In the genomic region with DNA sequence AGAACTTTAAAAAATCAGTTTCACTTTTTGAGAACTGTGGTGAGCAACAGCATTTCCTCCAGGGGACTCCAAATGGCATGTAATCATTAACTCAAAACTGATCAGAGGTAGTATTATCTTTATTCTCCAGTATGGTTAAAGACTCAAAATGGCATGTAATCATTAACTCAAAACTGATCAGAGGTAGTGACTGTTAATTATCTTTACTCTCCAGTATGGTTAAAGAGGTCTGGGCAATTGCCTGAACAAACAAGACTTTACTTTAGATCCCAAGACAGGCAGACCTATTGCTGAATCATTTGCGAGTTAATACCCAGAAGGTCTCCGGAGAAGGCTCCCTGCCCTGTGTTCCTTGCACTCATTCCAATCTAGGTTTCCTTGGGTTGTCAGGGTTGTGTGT, we compare ENCODE assay signal across 1 cellular context.
TF ChIP-seq lines count a peak whose summit lies in the region.

No MANE protein-coding gene starts in this region.

TF ChIP-seq in GM12878, 131 proteins besides CTCF, POLR2A, EP300 and RAD21:
- TF ChIP-seq, protein P1, sequence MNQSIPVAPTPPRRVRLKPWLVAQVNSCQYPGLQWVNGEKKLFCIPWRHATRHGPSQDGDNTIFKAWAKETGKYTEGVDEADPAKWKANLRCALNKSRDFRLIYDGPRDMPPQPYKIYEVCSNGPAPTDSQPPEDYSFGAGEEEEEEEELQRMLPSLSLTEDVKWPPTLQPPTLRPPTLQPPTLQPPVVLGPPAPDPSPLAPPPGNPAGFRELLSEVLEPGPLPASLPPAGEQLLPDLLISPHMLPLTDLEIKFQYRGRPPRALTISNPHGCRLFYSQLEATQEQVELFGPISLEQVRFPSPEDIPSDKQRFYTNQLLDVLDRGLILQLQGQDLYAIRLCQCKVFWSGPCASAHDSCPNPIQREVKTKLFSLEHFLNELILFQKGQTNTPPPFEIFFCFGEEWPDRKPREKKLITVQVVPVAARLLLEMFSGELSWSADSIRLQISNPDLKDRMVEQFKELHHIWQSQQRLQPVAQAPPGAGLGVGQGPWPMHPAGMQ (IDR thresholded peaks at IDR 0.05; ENCODE audit: borderline replicate concordance) = no peak
